Comparison of ENCODE assay signal across 8 cellular contexts in the genomic region with DNA sequence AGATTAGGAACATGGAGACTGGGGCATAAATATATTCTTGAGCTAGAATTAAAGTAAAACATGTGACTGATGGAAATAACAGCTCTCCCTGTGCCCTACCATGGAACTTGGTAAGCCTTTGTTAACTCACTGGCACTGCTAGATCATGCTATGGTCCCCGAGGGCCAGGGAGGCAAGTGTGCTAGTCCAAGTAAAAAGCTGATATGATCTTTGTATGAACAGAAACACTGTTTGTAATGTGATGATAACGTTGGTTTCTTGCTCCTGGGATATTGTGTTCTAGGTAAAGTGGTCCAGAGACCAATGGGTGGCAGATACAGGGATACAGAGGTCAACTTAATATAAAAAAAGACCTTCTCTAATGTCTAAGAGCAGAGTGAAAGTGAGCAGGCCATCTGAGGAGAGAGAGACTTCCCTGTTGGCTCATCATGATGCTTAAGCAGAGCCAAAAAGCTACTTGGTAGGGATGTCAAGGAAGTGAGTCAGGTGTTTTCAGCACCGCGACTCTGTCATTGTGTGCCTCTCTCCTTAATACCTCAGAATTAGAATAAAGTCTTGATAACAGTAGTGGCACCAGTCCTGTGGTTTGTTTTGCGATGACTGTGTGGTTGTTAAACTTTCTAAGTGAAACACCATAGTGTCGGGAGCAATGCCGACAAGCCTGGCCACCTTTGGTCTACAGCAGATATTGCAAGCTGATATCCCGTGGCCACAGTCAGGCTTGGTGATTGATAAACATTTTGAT. TPM values are rescaled to one million over a fixed set of nuclear protein-coding genes. Genes with fewer than 3 reads are reported as not detected.
DNase-seq lines count a peak whose midpoint lies in the region; ATAC-seq and TF ChIP-seq lines count a peak whose summit lies in the region.

No MANE protein-coding gene starts in this region.

- no peaks in the 10 kb centered on the region for H3K27me3 ChIP-seq in MG63

- peak overlapping the region; percentile 50 for H3K27ac Mint-ChIP-seq in activated naive CD4-positive, alpha-beta T cell treated with anti-CD3 and anti-CD28 coated beads, Interleukin-2, amount 10 ng/mL, durations not matched to agents 7 days and 5 days
- peak overlapping the region; percentile 68 for H3K27ac Mint-ChIP-seq in nephron progenitor cell

- H3K36me3 ChIP-seq in MG63 = peaks cover 18% of the 10 kb centered on the region

- peak; percentile 61 for ATAC-seq in GM21737 (IDR thresholded peaks at IDR 0.05; ENCODE audit: unreplicated experiment)

- H3K4me3 Mint-ChIP-seq in activated naive CD4-positive, alpha-beta T cell treated with anti-CD3 and anti-CD28 coated beads, Interleukin-2, amount 10 ng/mL, durations not matched to agents 7 days and 5 days = no peak overlapping the region
- H3K4me3 Mint-ChIP-seq in nephron progenitor cell = no peak overlapping the region

- no peak overlapping the region for H3K4me3 ChIP-seq in MG63

- H3K36me3 Mint-ChIP-seq in activated naive CD4-positive, alpha-beta T cell treated with anti-CD3 and anti-CD28 coated beads, Interleukin-2, amount 10 ng/mL, durations not matched to agents 7 days and 5 days = peaks cover 4% of the 10 kb centered on the region
- H3K36me3 Mint-ChIP-seq in nephron progenitor cell (ENCODE audit: low read depth) = peaks cover 23% of the 10 kb centered on the region

- TF ChIP-seq CTCF in GM10248 (IDR thresholded peaks at IDR 0.05; ENCODE audit: control extremely low read depth, extremely low read depth, low read depth, missing control alignments) (no peak), nephron progenitor cell (IDR thresholded peaks at IDR 0.05) (no peak)

- CTCF ChIA-PET in GM10248 (lab: Yijun Ruan, JAX) = interaction anchor here (0.7 to 2.5 kb wide), 8 partner anchors 10 to 481 kb away, joined by 3 to 12 read pairs (median 3); no protein-coding TSS in a partner anchor
- CTCF ChIA-PET in activated naive CD4-positive, alpha-beta T cell treated with anti-CD3 and anti-CD28 coated beads, Interleukin-2, amount 10 ng/mL, durations not matched to agents 7 days and 5 days (lab: Charles Lee) = interaction anchor here (0.7 to 1.6 kb wide), 4 partner anchors 10 to 178 kb away, joined by 3 to 4 read pairs (median 4); no protein-coding TSS in a partner anchor

- no peaks in the 10 kb centered on the region for H3K27me3 Mint-ChIP-seq in activated naive CD4-positive, alpha-beta T cell treated with anti-CD3 and anti-CD28 coated beads, Interleukin-2, amount 10 ng/mL, durations not matched to agents 7 days and 5 days
- no peaks in the 10 kb centered on the region for H3K27me3 Mint-ChIP-seq in nephron progenitor cell (ENCODE audit: low read depth, poor library complexity)

- DNase-seq in GM10248 (ENCODE audit: extremely low spot score) (peak; percentile 51), MG63 (peak; percentile 72), nephron progenitor cell (no peak), KG1 (lab: John Stamatoyannopoulos, UW) (no peak), NCI-H1105 (lab: John Stamatoyannopoulos, UW) (no peak), AML-193 (lab: John Stamatoyannopoulos, UW) (no peak)
- peak; percentile 58 for DNase-seq in activated naive CD4-positive, alpha-beta T cell treated with anti-CD3 and anti-CD28 coated beads, Interleukin-2, amount 10 ng/mL, durations not matched to agents 7 days and 5 days

- H3K9me3 Mint-ChIP-seq in activated naive CD4-positive, alpha-beta T cell treated with anti-CD3 and anti-CD28 coated beads, Interleukin-2, amount 10 ng/mL, durations not matched to agents 7 days and 5 days = no peaks in the 10 kb centered on the region
- H3K9me3 Mint-ChIP-seq in nephron progenitor cell = no peaks in the 10 kb centered on the region

- H3K9me3 ChIP-seq in MG63 = peaks cover 3% of the 10 kb centered on the region; the same call in 1 of the 2 replicates

- POLR2A ChIA-PET in GM10248 (lab: Yijun Ruan, JAX) = no interaction called here

- H3K4me1 Mint-ChIP-seq in activated naive CD4-positive, alpha-beta T cell treated with anti-CD3 and anti-CD28 coated beads, Interleukin-2, amount 10 ng/mL, durations not matched to agents 7 days and 5 days = peaks cover 31% of the 10 kb centered on the region
- peaks cover 33% of the 10 kb centered on the region for H3K4me1 Mint-ChIP-seq in nephron progenitor cell

RNA-seq across cellular contexts. Expression of gene BICD1, which starts 27.7 kb away (rescaled TPM):
- total RNA-seq in MG63 (2014; rRNA removed; shearing (Covaris generic); ENCODE audit: low replicate concordance) = 8.6 and 16.9 TPM in 2 replicates

Comparison
In these comparisons a context has a peak if more than half of its experiments do, and no peak if none do; other contexts are left out.
1. DNase-seq: peak in GM10248 (single experiment), MG63 (single experiment) and activated naive CD4-positive, alpha-beta T cell treated with anti-CD3 and anti-CD28 coated beads, Interleukin-2, amount 10 ng/mL, durations not matched to agents 7 days and 5 days (single experiment); none in nephron progenitor cell (single experiment), KG1 (single experiment), NCI-H1105 (single experiment) and AML-193 (0 of 2).